Comparison of ENCODE assay signal across 8 cellular contexts in genomic region chr17:64836623-64837017, GRCh38.
A peak's percentile ranks its signal among the peaks of the same experiment; 100 is the strongest.
DNase-seq lines count a peak whose midpoint lies in the region; ATAC-seq and TF ChIP-seq lines count a peak whose summit lies in the region.
"Not testable (repeated sequence)": the region's sequence is repeated elsewhere in the genome, so short reads cannot be mapped to it uniquely, and the experiment has no call there.

No MANE protein-coding gene starts in this region.

- not testable (repeated sequence) for BruUV-seq in OCI-LY7 (replicated peaks; lab: Mats Ljungman, UMichigan)

- H3K4me2 ChIP-seq in OCI-LY7 (ENCODE audit: low read length): peak overlapping the region; percentile 78

- DNase-seq in CD4-positive, CD25-positive, alpha-beta regulatory T cell: peak in 2 of 3 donors; percentile 25 to 46
- DNase-seq in OCI-LY7 (ENCODE audit: low spot score) (peak; percentile 5), lower leg skin (ENCODE audit: low spot score in 2 of 2) (peak in 1 of 2 donors; percentile 89)
- not testable (repeated sequence) for DNase-seq in epithelial cell of prostate (ENCODE audit: low read depth, low spot score); spleen

- H3K27me3 ChIP-seq in CD4-positive, CD25-positive, alpha-beta regulatory T cell (ENCODE audit: control insufficient read depth, insufficient read depth, low read length); spleen (replicated peaks in 1 of 7): not testable (repeated sequence)

- peak overlapping the region; percentile 79 for H3K27ac ChIP-seq in CD4-positive, CD25-positive, alpha-beta regulatory T cell (ENCODE audit: insufficient read depth, low read length, poor library complexity, severe bottlenecking)
- not testable (repeated sequence) for H3K27ac ChIP-seq in OCI-LY7 (ENCODE audit: low read depth, low read length, poor library complexity, severe bottlenecking)
- H3K27ac ChIP-seq in epithelial cell of prostate: peak overlapping the region; percentile 87
- peak overlapping the region; percentile 72 to 95 (median 90) for H3K27ac ChIP-seq in spleen

- not testable (repeated sequence) for H3K9me3 ChIP-seq in CD4-positive, CD25-positive, alpha-beta regulatory T cell (ENCODE audit: control insufficient read depth in 2 of 2, low read length in 2 of 2); OCI-LY7 (ENCODE audit: low read length); spleen

- not testable (repeated sequence) for H3K79me2 ChIP-seq in OCI-LY7 (ENCODE audit: insufficient read depth, low read depth, low read length)

- not testable (repeated sequence) for H3K9me3 Mint-ChIP-seq in CD4-positive, CD25-positive, alpha-beta regulatory T cell; activated T-helper 17 cell treated with anti-CD3 and anti-CD28 coated beads, Interleukin-2, amount 50 U/mL, for 72 hours

- H3K4me3 Mint-ChIP-seq in CD4-positive, CD25-positive, alpha-beta regulatory T cell: peak overlapping the region; percentile 90 to 95 (median 92)
- H3K4me3 Mint-ChIP-seq in activated T-helper 17 cell treated with anti-CD3 and anti-CD28 coated beads, Interleukin-2, amount 50 U/mL, for 72 hours: peak overlapping the region; percentile 94

- intact Hi-C loops in OCI-LY7 (cut with micrococcal nuclease; ENCODE audit: unreplicated experiment); lower leg skin (cut with DNase I; ENCODE audit: low total_unique reads); spleen (cut with DNase I; ENCODE audit: low total_unique reads): not testable (repeated sequence)

- not testable (repeated sequence) for H3K9me2 ChIP-seq in OCI-LY7 (ENCODE audit: insufficient read depth, low read length)

- peak overlapping the region; percentile 68 for H3K4me3 ChIP-seq in CD4-positive, CD25-positive, alpha-beta regulatory T cell (ENCODE audit: low read depth, low read length)
- H3K4me3 ChIP-seq in OCI-LY7 (ENCODE audit: low read depth, low read length, poor library complexity, severe bottlenecking) (peak overlapping the region; percentile 87), lower leg skin (ENCODE audit: low read depth, poor library complexity, severe bottlenecking) (peak overlapping the region; percentile 56), spleen (peak overlapping the region; percentile 45 to 75 (median 54))

- not testable (repeated sequence) for H3K4me1 ChIP-seq in CD4-positive, CD25-positive, alpha-beta regulatory T cell (ENCODE audit: control insufficient read depth, insufficient read depth, low read length, poor library complexity, severe bottlenecking)
- H3K4me1 ChIP-seq in OCI-LY7 (ENCODE audit: insufficient read depth, low read length, poor library complexity, severe bottlenecking) (peaks cover 25% of the 10 kb centered on the region), spleen (peaks cover 0 to 65% (median 13%) of the 10 kb centered on the region in 6 donors)

- H3K27me3 Mint-ChIP-seq in CD4-positive, CD25-positive, alpha-beta regulatory T cell; activated T-helper 17 cell treated with anti-CD3 and anti-CD28 coated beads, Interleukin-2, amount 50 U/mL, for 72 hours: not testable (repeated sequence)

- CTCF ChIA-PET in OCI-LY7 (lab: Charles Lee; ENCODE audit: unreplicated experiment): not testable (repeated sequence)

- TF ChIP-seq POLR2A in lower leg skin (IDR thresholded peaks at IDR 0.05); spleen (IDR thresholded peaks at IDR 0.05): not testable (repeated sequence)

- not testable (repeated sequence) for H4K20me1 ChIP-seq in OCI-LY7 (ENCODE audit: insufficient read depth, low read length)

- TF ChIP-seq CTCF in OCI-LY7 (conservative IDR thresholded peaks at IDR 0.05; ENCODE audit: low read length); lower leg skin (IDR thresholded peaks at IDR 0.05); spleen (IDR thresholded peaks at IDR 0.05 in 8 of 11, conservative IDR thresholded peaks at IDR 0.05 in 3 of 11): not testable (repeated sequence)

- not testable (repeated sequence) for H3K36me3 Mint-ChIP-seq in CD4-positive, CD25-positive, alpha-beta regulatory T cell; activated T-helper 17 cell treated with anti-CD3 and anti-CD28 coated beads, Interleukin-2, amount 50 U/mL, for 72 hours (ENCODE audit: low read depth)

- peaks cover 0 to 31% (median 16%) of the 10 kb centered on the region in 4 donors for H3K4me1 Mint-ChIP-seq in CD4-positive, CD25-positive, alpha-beta regulatory T cell
- H3K4me1 Mint-ChIP-seq in activated T-helper 17 cell treated with anti-CD3 and anti-CD28 coated beads, Interleukin-2, amount 50 U/mL, for 72 hours: peaks cover 13% of the 10 kb centered on the region

- POLR2A ChIA-PET in OCI-LY7 (lab: Charles Lee): not testable (repeated sequence)

- 0 to 1% methylated on average over 31 of the region's 32 CpGs for WGBS in lower leg skin, 2 donors
- WGBS in spleen, 5 donors: 0 to 2% (median 1%) methylated on average over 19 to 24 of the region's 32 CpGs

- not testable (repeated sequence) for H3K36me3 ChIP-seq in CD4-positive, CD25-positive, alpha-beta regulatory T cell (ENCODE audit: control insufficient read depth, insufficient read depth, low read length); OCI-LY7 (ENCODE audit: insufficient read depth, low read length); spleen

- peak in 1 of 2 donors; percentile 2 for ATAC-seq in CD4-positive, CD25-positive, alpha-beta regulatory T cell (ENCODE audit: low read depth in 2 of 2)
- peak; percentile 35 for ATAC-seq in GM19463 (IDR thresholded peaks at IDR 0.05; ENCODE audit: unreplicated experiment)
- ATAC-seq in HG03095 (IDR thresholded peaks at IDR 0.05; ENCODE audit: unreplicated experiment): peak; percentile 24
- ATAC-seq in activated T-helper 17 cell treated with anti-CD3 and anti-CD28 coated beads, Interleukin-2, amount 50 U/mL, for 72 hours (replicated peaks): peak; percentile 34

- H3K27ac Mint-ChIP-seq in CD4-positive, CD25-positive, alpha-beta regulatory T cell: peak overlapping the region; percentile 81 to 96 (median 96)
- H3K27ac Mint-ChIP-seq in activated T-helper 17 cell treated with anti-CD3 and anti-CD28 coated beads, Interleukin-2, amount 50 U/mL, for 72 hours: peak overlapping the region; percentile 92

- not testable (repeated sequence) for H2AFZ ChIP-seq in OCI-LY7 (ENCODE audit: low read length)
